ENCODE assay signal across 18 cellular contexts in genomic region chr4:169854090-169854489, GRCh38.
A peak's percentile ranks its signal among the peaks of the same experiment; 100 is the strongest.
DNase-seq lines count a peak whose midpoint lies in the region; ATAC-seq and TF ChIP-seq lines count a peak whose summit lies in the region.
"Had no signal": no experiment of that assay in that cellular context is flagged by ENCODE, and none has a peak within 500 bp of the region (broad histone marks: within the 10 kb centered on the region; RNA-seq: fewer than 3 reads in every experiment).

No MANE protein-coding gene starts in this region.

- no peak overlapping the region for H3K27ac Mint-ChIP-seq in endothelial cell (ENCODE audit: unreplicated experiment)
- no peak overlapping the region for H3K27ac Mint-ChIP-seq in activated CD4-positive, alpha-beta memory T cell treated with anti-CD3 and anti-CD28 coated beads, Interleukin-2, amount 10 ng/mL, durations not matched to agents 7 days and 5 days
- H3K27ac Mint-ChIP-seq: CD14-positive monocyte, HFFc6 had no signal

- H3K4me3 ChIP-seq in H7 (ENCODE audit: insufficient read depth, low read depth, low read length), result no peak overlapping the region
- no peak overlapping the region for H3K4me3 ChIP-seq in epithelial cell of esophagus (ENCODE audit: low read length)
- H3K4me3 ChIP-seq: SJCRH30 had no signal

- TF ChIP-seq CTCF in epithelial cell of esophagus (IDR thresholded peaks at IDR 0.05; ENCODE audit: insufficient read depth, low read depth, low read length, missing control alignments) (no peak), endothelial cell (IDR thresholded peaks at IDR 0.05; ENCODE audit: unreplicated experiment) (no peak)

- ATAC-seq in HG03571 (IDR thresholded peaks at IDR 0.05; ENCODE audit: unreplicated experiment), result no peak
- ATAC-seq: PC-3 had no signal

- no peaks in the 10 kb centered on the region for H3K27me3 ChIP-seq in H7 (ENCODE audit: control insufficient read depth, insufficient read depth, low read length)
- H3K27me3 ChIP-seq: SJCRH30 had no signal

- POLR2A ChIA-PET in activated CD4-positive, alpha-beta memory T cell treated with anti-CD3 and anti-CD28 coated beads, Interleukin-2, amount 10 ng/mL, durations not matched to agents 7 days and 5 days (lab: Charles Lee), result no interaction called here

- H3K36me3 ChIP-seq in H7 (replicated peaks; ENCODE audit: control insufficient read depth, insufficient read depth, low read length), result no peaks in the 10 kb centered on the region
- H3K36me3 ChIP-seq: SJCRH30 had no signal

- H3K4me1 Mint-ChIP-seq in endothelial cell (ENCODE audit: unreplicated experiment), result no peaks in the 10 kb centered on the region
- no peaks in the 10 kb centered on the region for H3K4me1 Mint-ChIP-seq in activated CD4-positive, alpha-beta memory T cell treated with anti-CD3 and anti-CD28 coated beads, Interleukin-2, amount 10 ng/mL, durations not matched to agents 7 days and 5 days
- H3K4me1 Mint-ChIP-seq: CD14-positive monocyte had no signal

- H3K4me3 Mint-ChIP-seq in endothelial cell (ENCODE audit: unreplicated experiment), result no peak overlapping the region
- no peak overlapping the region for H3K4me3 Mint-ChIP-seq in activated CD4-positive, alpha-beta memory T cell treated with anti-CD3 and anti-CD28 coated beads, Interleukin-2, amount 10 ng/mL, durations not matched to agents 7 days and 5 days
- H3K4me3 Mint-ChIP-seq: CD14-positive monocyte, HFFc6 had no signal

- CTCF ChIA-PET in activated CD4-positive, alpha-beta memory T cell treated with anti-CD3 and anti-CD28 coated beads, Interleukin-2, amount 10 ng/mL, durations not matched to agents 7 days and 5 days (lab: Charles Lee), result no interaction called here

- peaks cover 2% of the 10 kb centered on the region for H3K27me3 Mint-ChIP-seq in endothelial cell (ENCODE audit: unreplicated experiment)
- peaks cover 14% of the 10 kb centered on the region for H3K27me3 Mint-ChIP-seq in activated CD4-positive, alpha-beta memory T cell treated with anti-CD3 and anti-CD28 coated beads, Interleukin-2, amount 10 ng/mL, durations not matched to agents 7 days and 5 days

- DNase-seq in COR-L47 (lab: John Stamatoyannopoulos, UW) (peak; percentile 50), H7 (peak; percentile 13), NCI-H69 (lab: John Stamatoyannopoulos, UW) (peak; percentile 16), epithelial cell of esophagus (ENCODE audit: low read depth) (peak; percentile 18), endothelial cell (ENCODE audit: low spot score) (no peak)
- DNase-seq in stimulated activated CD8-positive, alpha-beta memory T cell treated with anti-CD3 and anti-CD28 coated beads, Interleukin-4, amount 100 ng/mL, for 48 hours, result no peak
- no peak for DNase-seq in activated CD4-positive, alpha-beta memory T cell treated with anti-CD3 and anti-CD28 coated beads, Interleukin-2, amount 10 ng/mL, durations not matched to agents 7 days and 5 days
- DNase-seq: HFFc6, Karpas-422, NCI-H1436 treated with DMSO at 0.1 percent for 48 hours, NCI-H2081, NCI-H226, NCI-H526 treated with DMSO at 0.1 percent for 48 hours, PC-3, SJCRH30, T-helper 2 cell had no signal

- no peaks in the 10 kb centered on the region for H3K9me3 Mint-ChIP-seq in endothelial cell (ENCODE audit: unreplicated experiment)
- no peaks in the 10 kb centered on the region for H3K9me3 Mint-ChIP-seq in activated CD4-positive, alpha-beta memory T cell treated with anti-CD3 and anti-CD28 coated beads, Interleukin-2, amount 10 ng/mL, durations not matched to agents 7 days and 5 days
- H3K9me3 Mint-ChIP-seq: HFFc6 had no signal

- H3K36me3 Mint-ChIP-seq in endothelial cell (ENCODE audit: low read depth, unreplicated experiment), result no peaks in the 10 kb centered on the region
- H3K36me3 Mint-ChIP-seq in activated CD4-positive, alpha-beta memory T cell treated with anti-CD3 and anti-CD28 coated beads, Interleukin-2, amount 10 ng/mL, durations not matched to agents 7 days and 5 days (ENCODE audit: low read depth), result no peaks in the 10 kb centered on the region
- H3K36me3 Mint-ChIP-seq: CD14-positive monocyte had no signal

Comparison
In these comparisons a context has a peak if more than half of its experiments do, and no peak if none do; other contexts are left out.
1. DNase-seq: peak in COR-L47 (single experiment), H7 (single experiment), NCI-H69 (single experiment) and epithelial cell of esophagus (single experiment); none in endothelial cell (single experiment), stimulated activated CD8-positive, alpha-beta memory T cell treated with anti-CD3 and anti-CD28 coated beads, Interleukin-4, amount 100 ng/mL, for 48 hours (single experiment) and activated CD4-positive, alpha-beta memory T cell treated with anti-CD3 and anti-CD28 coated beads, Interleukin-2, amount 10 ng/mL, durations not matched to agents 7 days and 5 days (single experiment).